Comparison of ENCODE assay signal across 9 cellular contexts in genomic region chr1:87644500-87645245, GRCh38.
DNase-seq lines count a peak whose midpoint lies in the region; ATAC-seq, FAIRE-seq and TF ChIP-seq lines count a peak whose summit lies in the region.
"Had no signal": no experiment of that assay in that cellular context is flagged by ENCODE, and none has a peak within 500 bp of the region (broad histone marks: within the 10 kb centered on the region; RNA-seq: fewer than 3 reads in every experiment).

No MANE protein-coding gene starts in this region.

- H3K9me3 ChIP-seq in HUES48 (ENCODE audit: control insufficient read depth, insufficient read depth, low read length) (no peaks in the 10 kb centered on the region), K562 (replicated peaks; ENCODE audit: control insufficient read depth, insufficient read depth, low read depth, low read length) (no peaks in the 10 kb centered on the region), mesodermal cell (ENCODE audit: control insufficient read depth, low read length) (no peaks in the 10 kb centered on the region), lower lobe of right lung (no peaks in the 10 kb centered on the region)

- no peaks in the 10 kb centered on the region for H3K36me3 ChIP-seq in HUES48 (ENCODE audit: control insufficient read depth, insufficient read depth, low read length)
- no peaks in the 10 kb centered on the region for H3K36me3 ChIP-seq in K562 (ENCODE audit: control insufficient read depth, insufficient read depth, low read length)
- no peaks in the 10 kb centered on the region for H3K36me3 ChIP-seq in mesodermal cell (ENCODE audit: control insufficient read depth, insufficient read depth, low read length)
- H3K36me3 ChIP-seq in lower lobe of right lung: no peaks in the 10 kb centered on the region

- no peak overlapping the region for H3K4me3 Mint-ChIP-seq in WTC11
- no peak overlapping the region for H3K4me3 Mint-ChIP-seq in activated T-helper 1 cell treated with anti-CD3 and anti-CD28 coated beads, Interleukin-12 subunit alpha, Interleukin-12 subunit beta, Interleukin-2, Interleukin-4 antibody, amounts not matched to agents 30 ng/mL and 10 ng/mL and 1 ng/mL, durations not matched to agents 14 hours and 24 hours and 36 hours

- peak overlapping the region; percentile 73 for H3K27ac ChIP-seq in HUES48 (ENCODE audit: low read depth, low read length)
- no peak overlapping the region for H3K27ac ChIP-seq in K562 (ENCODE audit: extremely low read depth, low read depth, low read length)
- H3K27ac ChIP-seq in mesodermal cell (ENCODE audit: low read depth, low read length, severe bottlenecking): peak overlapping the region; percentile 48
- no peak overlapping the region for H3K27ac ChIP-seq in lower lobe of right lung

- H3K9ac ChIP-seq in HUES48 (ENCODE audit: low read depth, low read length) (no peak overlapping the region), K562 (ENCODE audit: insufficient read depth in 1 of 2, low read depth in 2 of 2, low read length in 2 of 2) (no peak overlapping the region)

- peaks cover 2% of the 10 kb centered on the region; the same call in 1 of the 2 replicates for H3K27me3 Mint-ChIP-seq in WTC11 (ENCODE audit: low read depth)
- no peaks in the 10 kb centered on the region for H3K27me3 Mint-ChIP-seq in activated T-helper 1 cell treated with anti-CD3 and anti-CD28 coated beads, Interleukin-12 subunit alpha, Interleukin-12 subunit beta, Interleukin-2, Interleukin-4 antibody, amounts not matched to agents 30 ng/mL and 10 ng/mL and 1 ng/mL, durations not matched to agents 14 hours and 24 hours and 36 hours (ENCODE audit: insufficient read depth)

- POLR2A ChIA-PET in K562 (lab: Yijun Ruan, JAX): no interaction called here
- POLR2A ChIA-PET in WTC11 (lab: Charles Lee): interaction anchor here (0.6 kb wide), 1 partner anchor 9 kb away, joined by 3 read pairs; no protein-coding TSS in a partner anchor

- no peak for TF ChIP-seq POLR2A in K562 (conservative IDR thresholded peaks at IDR 0.05)

- in situ Hi-C loops in K562 (cut with MboI): no loop called here

- ATAC-seq in K562: no peak
- no peak for ATAC-seq in GM21723 (IDR thresholded peaks at IDR 0.05; ENCODE audit: unreplicated experiment)
- no peak for ATAC-seq in lower lobe of right lung
- no peak for ATAC-seq in WTC11
- ATAC-seq: left lobe of liver had no signal

- no peak overlapping the region for H2AFZ ChIP-seq in K562 (ENCODE audit: low read depth, low read length)

- no peak for TF ChIP-seq RAD21 in K562 (CRISPR knock-in tag; conservative IDR thresholded peaks at IDR 0.05 in 1 of 2, IDR thresholded peaks at IDR 0.05 in 1 of 2)

- H3K9me1 ChIP-seq in K562 (ENCODE audit: control insufficient read depth, insufficient read depth, low read length): no peaks in the 10 kb centered on the region

- peaks cover 5% of the 10 kb centered on the region for H3K9me3 Mint-ChIP-seq in WTC11
- no peaks in the 10 kb centered on the region for H3K9me3 Mint-ChIP-seq in activated T-helper 1 cell treated with anti-CD3 and anti-CD28 coated beads, Interleukin-12 subunit alpha, Interleukin-12 subunit beta, Interleukin-2, Interleukin-4 antibody, amounts not matched to agents 30 ng/mL and 10 ng/mL and 1 ng/mL, durations not matched to agents 14 hours and 24 hours and 36 hours

- H3K27ac Mint-ChIP-seq in WTC11: no peak overlapping the region
- H3K27ac Mint-ChIP-seq in activated T-helper 1 cell treated with anti-CD3 and anti-CD28 coated beads, Interleukin-12 subunit alpha, Interleukin-12 subunit beta, Interleukin-2, Interleukin-4 antibody, amounts not matched to agents 30 ng/mL and 10 ng/mL and 1 ng/mL, durations not matched to agents 14 hours and 24 hours and 36 hours: no peak overlapping the region

- H3K27me3 ChIP-seq in HUES48 (ENCODE audit: control insufficient read depth, insufficient read depth, low read length) (no peaks in the 10 kb centered on the region), K562 (ENCODE audit: control insufficient read depth in 2 of 2, insufficient read depth in 2 of 2, low read length in 2 of 2) (no peaks in the 10 kb centered on the region), lower lobe of right lung (ENCODE audit: low read depth) (no peaks in the 10 kb centered on the region)

- peaks cover 47% of the 10 kb centered on the region for H3K4me1 Mint-ChIP-seq in WTC11
- no peaks in the 10 kb centered on the region for H3K4me1 Mint-ChIP-seq in activated T-helper 1 cell treated with anti-CD3 and anti-CD28 coated beads, Interleukin-12 subunit alpha, Interleukin-12 subunit beta, Interleukin-2, Interleukin-4 antibody, amounts not matched to agents 30 ng/mL and 10 ng/mL and 1 ng/mL, durations not matched to agents 14 hours and 24 hours and 36 hours (ENCODE audit: low read depth)

- WGBS in K562 (ENCODE audit: insufficient coverage, low coverage, missing lambda C conversion rate): 7% methylated on average over 8 of the region's 8 CpGs
- 83 to 96% methylated on average over 4 to 5 of the region's 8 CpGs for WGBS in mesodermal cell (ENCODE audit: insufficient coverage in 2 of 2), 2 experiments

- no peaks in the 10 kb centered on the region for H4K20me1 ChIP-seq in K562 (replicated peaks; ENCODE audit: control insufficient read depth, insufficient read depth, low read length)

- FAIRE-seq in K562 (lab: Jason Lieb, UNC): no peak

- H3K79me2 ChIP-seq in K562 (ENCODE audit: control insufficient read depth, insufficient read depth, low read length): no peaks in the 10 kb centered on the region

- peaks cover 38% of the 10 kb centered on the region for H3K4me1 ChIP-seq in HUES48 (ENCODE audit: control insufficient read depth, insufficient read depth, low read length)
- no peaks in the 10 kb centered on the region for H3K4me1 ChIP-seq in K562 (replicated peaks in 1 of 2; ENCODE audit: control insufficient read depth in 2 of 2, insufficient read depth in 2 of 2, low read length in 2 of 2)
- peaks cover 32% of the 10 kb centered on the region for H3K4me1 ChIP-seq in mesodermal cell (ENCODE audit: control insufficient read depth, insufficient read depth, low read length, poor library complexity, severe bottlenecking)
- no peaks in the 10 kb centered on the region for H3K4me1 ChIP-seq in lower lobe of right lung

- DNase-seq in Ammon's horn (ENCODE audit: low spot score) (peak; percentile 8), K562 (ENCODE audit: extremely low read depth in 1 of 4, low spot score in 3 of 4) (no peak), lower lobe of right lung (no peak), WTC11 (ENCODE audit: low spot score) (no peak)
- no peak for DNase-seq in activated T-helper 1 cell treated with anti-CD3 and anti-CD28 coated beads, Interleukin-12 subunit alpha, Interleukin-12 subunit beta, Interleukin-2, Interleukin-4 antibody, amounts not matched to agents 30 ng/mL and 10 ng/mL and 1 ng/mL, durations not matched to agents 14 hours and 24 hours and 36 hours (ENCODE audit: low spot score)

- CTCF ChIA-PET in K562 (lab: Yijun Ruan, JAX; ENCODE audit: low intra/inter-chr PET ratio) (no interaction called here), WTC11 (lab: Charles Lee) (no interaction called here)

- no peak for TF ChIP-seq EP300 in K562 (IDR thresholded peaks at IDR 0.05; ENCODE audit: low read length)

- no peak overlapping the region for H3K4me2 ChIP-seq in K562 (ENCODE audit: insufficient read depth, low read length)

- intact Hi-C loops in K562 (cut with micrococcal nuclease) (no loop called here), lower lobe of right lung (cut with DNase I) (no loop called here)
- intact Hi-C loops in activated T-helper 1 cell treated with anti-CD3 and anti-CD28 coated beads, Interleukin-12 subunit alpha, Interleukin-12 subunit beta, Interleukin-2, Interleukin-4 antibody, amounts not matched to agents 30 ng/mL and 10 ng/mL and 1 ng/mL, durations not matched to agents 14 hours and 24 hours and 36 hours (cut with micrococcal nuclease): no loop called here

- BruUV-seq in K562 (replicated peaks; lab: Mats Ljungman, UMichigan): no TSS peak

- H3K4me3 ChIP-seq in HUES48 (ENCODE audit: low read depth, low read length) (no peak overlapping the region), K562 (no peak overlapping the region), mesodermal cell (ENCODE audit: extremely low read depth, insufficient read depth, low read length, poor library complexity, severe bottlenecking) (no peak overlapping the region), lower lobe of right lung (no peak overlapping the region)

- no peaks in the 10 kb centered on the region for H3K36me3 Mint-ChIP-seq in WTC11
- no peaks in the 10 kb centered on the region for H3K36me3 Mint-ChIP-seq in activated T-helper 1 cell treated with anti-CD3 and anti-CD28 coated beads, Interleukin-12 subunit alpha, Interleukin-12 subunit beta, Interleukin-2, Interleukin-4 antibody, amounts not matched to agents 30 ng/mL and 10 ng/mL and 1 ng/mL, durations not matched to agents 14 hours and 24 hours and 36 hours (ENCODE audit: low read depth)

- TF ChIP-seq CTCF in K562 (IDR thresholded peaks at IDR 0.05 in 2 of 3, conservative IDR thresholded peaks at IDR 0.05 in 1 of 3; ENCODE audit: insufficient read depth in 2 of 3, low read depth in 1 of 3, low read length in 3 of 3): no peak
- TF ChIP-seq CTCF in lower lobe of right lung (IDR thresholded peaks at IDR 0.05): no peak
- no peak for TF ChIP-seq CTCF in WTC11 (IDR thresholded peaks at IDR 0.05)

TF ChIP-seq in K562, 482 proteins besides CTCF, POLR2A, EP300 and RAD21 (continues in another document):
- TF ChIP-seq FOSL1 (tag; conservative IDR thresholded peaks at IDR 0.05): peak; percentile 68

TF ChIP-seq in WTC11, 78 proteins besides CTCF, POLR2A, EP300 and RAD21 (continues in another document):
- no peak for TF ChIP-seq ZNF219 (CRISPR knock-in tag; IDR thresholded peaks at IDR 0.05; ENCODE audit: borderline replicate concordance)
- TF ChIP-seq JUN (CRISPR knock-in tag; IDR thresholded peaks at IDR 0.05): no peak
- TF ChIP-seq NFE2L1 (CRISPR knock-in tag; IDR thresholded peaks at IDR 0.05): no peak
- TF ChIP-seq TEAD1 (CRISPR knock-in tag; IDR thresholded peaks at IDR 0.05): no peak
- no peak for TF ChIP-seq SP1 (CRISPR knock-in tag; conservative IDR thresholded peaks at IDR 0.05)
- TF ChIP-seq ATF3 (CRISPR knock-in tag; conservative IDR thresholded peaks at IDR 0.05): no peak

Comparison
In these comparisons a context has a peak if more than half of its experiments do, and no peak if none do; other contexts are left out.
1. H3K27ac ChIP-seq: peak in HUES48 (single experiment) and mesodermal cell (single experiment); none in K562 (single experiment) and lower lobe of right lung (single experiment).